8 cellular contexts compared by ENCODE assay signal in the genomic region with DNA sequence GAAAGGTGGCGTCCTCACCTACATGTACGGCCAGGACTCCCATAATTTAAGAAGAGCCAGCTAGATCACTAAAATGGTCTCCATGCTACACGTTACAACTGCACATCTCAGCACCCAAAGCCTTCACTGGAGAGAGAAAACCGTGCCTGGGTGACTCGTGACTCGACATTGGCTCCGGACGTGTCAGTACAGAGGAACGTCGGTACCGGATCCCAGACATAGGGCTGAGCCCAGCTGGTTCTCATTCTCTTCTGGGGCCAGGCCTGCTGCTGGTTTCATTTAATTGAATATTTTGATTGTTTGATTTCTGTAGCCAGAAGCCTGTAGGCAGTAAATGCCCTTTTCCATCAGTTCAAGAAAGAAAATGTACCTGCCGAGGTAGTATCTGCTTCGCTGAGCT.
DNase-seq lines count a peak whose midpoint lies in the region; ATAC-seq and TF ChIP-seq lines count a peak whose summit lies in the region.

No MANE protein-coding gene starts in this region.

- H3K9me3 ChIP-seq in SJCRH30 (replicated peaks), result peaks cover 9% of the 10 kb centered on the region; the same call in 1 of the 2 replicates

- H3K4me3 ChIP-seq in WI38 (ENCODE audit: low read depth, low read length), result peak overlapping the region; percentile 38; the same call in 1 of the 2 replicates
- H3K4me3 ChIP-seq in SJCRH30, result no peak overlapping the region

- H3K4me1 Mint-ChIP-seq in activated naive CD8-positive, alpha-beta T cell treated with anti-CD3 and anti-CD28 coated beads, Interleukin-2, amount 50 U/mL, for 24 hours, result peaks cover 15% of the 10 kb centered on the region

- peaks cover 6% of the 10 kb centered on the region for H3K36me3 Mint-ChIP-seq in activated naive CD8-positive, alpha-beta T cell treated with anti-CD3 and anti-CD28 coated beads, Interleukin-2, amount 50 U/mL, for 24 hours (ENCODE audit: low read depth)

- no peak overlapping the region for H3K27ac Mint-ChIP-seq in activated naive CD8-positive, alpha-beta T cell treated with anti-CD3 and anti-CD28 coated beads, Interleukin-2, amount 50 U/mL, for 24 hours

- H3K27me3 Mint-ChIP-seq in activated naive CD8-positive, alpha-beta T cell treated with anti-CD3 and anti-CD28 coated beads, Interleukin-2, amount 50 U/mL, for 24 hours, result no peaks in the 10 kb centered on the region

- H3K4me1 ChIP-seq in SJCRH30, result no peaks in the 10 kb centered on the region

- ATAC-seq in GM21526 (IDR thresholded peaks at IDR 0.05; ENCODE audit: low FRiP score, unreplicated experiment) (peak; percentile 21), left lobe of liver (peak; percentile 64)
- ATAC-seq in activated naive CD8-positive, alpha-beta T cell treated with anti-CD3 and anti-CD28 coated beads, Interleukin-2, amount 50 U/mL, for 24 hours, result no peak

- no peak overlapping the region for H3K27ac ChIP-seq in SJCRH30

- H3K27me3 ChIP-seq in SJCRH30, result no peaks in the 10 kb centered on the region

- TF ChIP-seq CTCF in WI38 (IDR thresholded peaks at IDR 0.05; ENCODE audit: low read depth, low read length), result no peak

- H3K36me3 ChIP-seq in SJCRH30, result no peaks in the 10 kb centered on the region

- no peak overlapping the region for H3K4me3 Mint-ChIP-seq in activated naive CD8-positive, alpha-beta T cell treated with anti-CD3 and anti-CD28 coated beads, Interleukin-2, amount 50 U/mL, for 24 hours

- DNase-seq in AG20443 (ENCODE audit: low spot score) (peak; percentile 85), left lobe of liver (ENCODE audit: low spot score) (no peak), retina (no peak), glomerular visceral epithelial cell (ENCODE audit: extremely low spot score) (no peak), SJCRH30 (no peak)
- no peak for DNase-seq in activated naive CD8-positive, alpha-beta T cell treated with anti-CD3 and anti-CD28 coated beads, Interleukin-2, amount 50 U/mL, for 24 hours

- peaks cover 8% of the 10 kb centered on the region for H3K9me3 Mint-ChIP-seq in activated naive CD8-positive, alpha-beta T cell treated with anti-CD3 and anti-CD28 coated beads, Interleukin-2, amount 50 U/mL, for 24 hours
